ENCODE assay signal across 11 cellular contexts in genomic region chr5:65809817-65810531, GRCh38.
DNase-seq lines count a peak whose midpoint lies in the region; ATAC-seq and TF ChIP-seq lines count a peak whose summit lies in the region.
"Had no signal": no experiment of that assay in that cellular context is flagged by ENCODE, and none has a peak within 500 bp of the region (broad histone marks: within the 10 kb centered on the region; RNA-seq: fewer than 3 reads in every experiment).

No MANE protein-coding gene starts in this region.

- ATAC-seq in GM19351 (IDR thresholded peaks at IDR 0.05; ENCODE audit: unreplicated experiment) (no peak), HG02938 (IDR thresholded peaks at IDR 0.05; ENCODE audit: unreplicated experiment) (no peak)

- TF ChIP-seq POLR2A in erythroblast (IDR thresholded peaks at IDR 0.05; ENCODE audit: low read length), result no peak

- DNase-seq in A172 (ENCODE audit: low spot score) (peak; percentile 83), NCI-H226 (peak; percentile 99), erythroblast (lab: John Stamatoyannopoulos, UW) (peak; percentile 65 to 87), medulla oblongata (ENCODE audit: extremely low spot score) (peak; percentile 88), NCI-H82 (lab: John Stamatoyannopoulos, UW) (no peak)
- DNase-seq in activated CD4-positive, CD25-positive, alpha-beta regulatory T cell treated with anti-CD3 and anti-CD28 coated beads, Interleukin-2, amount 50 U/mL, for 72 hours, result no peak
- DNase-seq: ACHN, NCI-H2081, upper lobe of left lung had no signal

Comparison
In these comparisons a context has a peak if more than half of its experiments do, and no peak if none do; other contexts are left out.
1. DNase-seq: peak in A172 (single experiment), NCI-H226 (single experiment), erythroblast (2 of 2) and medulla oblongata (single experiment); none in activated CD4-positive, CD25-positive, alpha-beta regulatory T cell treated with anti-CD3 and anti-CD28 coated beads, Interleukin-2, amount 50 U/mL, for 72 hours (single experiment) and NCI-H82 (single experiment).